ENCODE assay signal across 26 cellular contexts in the genomic region with DNA sequence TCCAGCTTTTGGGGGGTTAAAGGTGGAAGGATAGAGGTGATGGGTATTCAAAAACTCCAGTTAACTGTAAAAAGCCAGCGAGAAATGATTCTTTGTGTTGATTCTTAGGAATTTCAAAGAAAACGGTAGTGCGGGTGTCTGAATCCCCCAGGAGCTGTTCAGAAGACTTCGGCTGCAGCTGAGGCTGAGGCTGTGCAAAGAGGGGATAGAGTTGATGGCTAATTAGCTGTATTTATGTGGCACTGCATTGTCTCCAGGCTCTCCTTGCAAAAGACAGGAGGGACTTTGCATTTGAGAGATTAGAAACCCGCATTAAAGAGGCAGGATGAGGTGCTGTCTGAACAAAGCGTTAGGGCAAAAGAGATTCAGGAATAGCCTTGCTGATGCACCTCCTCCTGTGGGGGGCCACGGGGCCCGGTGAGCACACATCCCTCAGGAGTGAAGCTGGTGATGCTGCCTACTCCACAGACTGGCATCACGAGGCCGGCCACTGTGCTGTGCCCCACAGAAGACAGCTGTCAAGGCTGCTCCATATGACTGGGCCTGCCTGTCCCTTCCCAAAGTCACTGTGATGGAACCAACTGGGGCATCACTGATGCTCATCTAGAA.
"Had no signal": no experiment of that assay in that cellular context is flagged by ENCODE, and none has a peak within 500 bp of the region (broad histone marks: within the 10 kb centered on the region; RNA-seq: fewer than 3 reads in every experiment).

No MANE protein-coding gene starts in this region.

- H3K4me1 ChIP-seq: esophagus squamous epithelium, parathyroid adenoma, psoas muscle, right atrium auricular region had no signal

- H3K27ac ChIP-seq: esophagus squamous epithelium, parathyroid adenoma, psoas muscle, right atrium auricular region, thoracic aorta had no signal

- H3K27me3 ChIP-seq: esophagus squamous epithelium, right atrium auricular region had no signal

- H3K36me3 ChIP-seq: esophagus squamous epithelium, right atrium auricular region, thoracic aorta had no signal

- H3K4me2 ChIP-seq: smooth muscle cell had no signal

- H3K4me3 ChIP-seq: esophagus squamous epithelium, psoas muscle, right atrium auricular region, smooth muscle cell, thoracic aorta had no signal

- ATAC-seq: activated CD8-positive, alpha-beta T cell treated with anti-CD3 and anti-CD28 coated beads for 36 hours; activated T-cell treated with anti-CD3 and anti-CD28 coated beads, Interleukin-2, amount 50 U/mL, for 4 hours; activated T-helper 17 cell treated with anti-CD3 and anti-CD28 coated beads, Interleukin-2, amount 50 U/mL, for 72 hours; left cardiac atrium; left ventricle myocardium superior; psoas muscle; T-helper 17 cell; WTC11 had no signal

- H3K9ac ChIP-seq: parathyroid adenoma had no signal

- H2AFZ ChIP-seq: parathyroid adenoma had no signal

- H3K79me2 ChIP-seq: parathyroid adenoma had no signal

- H3K9me3 ChIP-seq: esophagus squamous epithelium, psoas muscle, right atrium auricular region, thoracic aorta had no signal

- DNase-seq: activated CD4-positive, alpha-beta T cell treated with anti-CD3 and anti-CD28 coated beads for 1 hour; activated CD4-positive, alpha-beta T cell treated with anti-CD3 and anti-CD28 coated beads, Interleukin-2, amount 10 ng/mL, durations not matched to agents 7 days and 5 days; activated CD8-positive, alpha-beta T cell treated with anti-CD3 and anti-CD28 coated beads for 36 hours; activated gamma-delta T cell treated with Interleukin-2 at 50 U/mL for 16 hours; activated naive CD4-positive, alpha-beta T cell treated with anti-CD3 and anti-CD28 coated beads, Interleukin-2, amount 50 U/mL, for 16 hours; activated T-cell treated with anti-CD3 and anti-CD28 coated beads, Interleukin-2, amount 50 U/mL, for 4 hours; amniotic stem cell; cortex of kidney; esophagus squamous epithelium; foreskin melanocyte; islet precursor cell; left cardiac atrium; left ventricle myocardium superior; occipital lobe; psoas muscle; stimulated activated CD4-positive, alpha-beta T cell treated with anti-CD3 and anti-CD28 coated beads, Interleukin-1b, Interleukin-23, amount 100 ng/mL, for 48 hours; stimulated activated naive CD4-positive, alpha-beta T cell; T-helper 17 cell; T1000; trophoblast cell had no signal
